ENCODE assay signal across 8 cellular contexts in the genomic region with DNA sequence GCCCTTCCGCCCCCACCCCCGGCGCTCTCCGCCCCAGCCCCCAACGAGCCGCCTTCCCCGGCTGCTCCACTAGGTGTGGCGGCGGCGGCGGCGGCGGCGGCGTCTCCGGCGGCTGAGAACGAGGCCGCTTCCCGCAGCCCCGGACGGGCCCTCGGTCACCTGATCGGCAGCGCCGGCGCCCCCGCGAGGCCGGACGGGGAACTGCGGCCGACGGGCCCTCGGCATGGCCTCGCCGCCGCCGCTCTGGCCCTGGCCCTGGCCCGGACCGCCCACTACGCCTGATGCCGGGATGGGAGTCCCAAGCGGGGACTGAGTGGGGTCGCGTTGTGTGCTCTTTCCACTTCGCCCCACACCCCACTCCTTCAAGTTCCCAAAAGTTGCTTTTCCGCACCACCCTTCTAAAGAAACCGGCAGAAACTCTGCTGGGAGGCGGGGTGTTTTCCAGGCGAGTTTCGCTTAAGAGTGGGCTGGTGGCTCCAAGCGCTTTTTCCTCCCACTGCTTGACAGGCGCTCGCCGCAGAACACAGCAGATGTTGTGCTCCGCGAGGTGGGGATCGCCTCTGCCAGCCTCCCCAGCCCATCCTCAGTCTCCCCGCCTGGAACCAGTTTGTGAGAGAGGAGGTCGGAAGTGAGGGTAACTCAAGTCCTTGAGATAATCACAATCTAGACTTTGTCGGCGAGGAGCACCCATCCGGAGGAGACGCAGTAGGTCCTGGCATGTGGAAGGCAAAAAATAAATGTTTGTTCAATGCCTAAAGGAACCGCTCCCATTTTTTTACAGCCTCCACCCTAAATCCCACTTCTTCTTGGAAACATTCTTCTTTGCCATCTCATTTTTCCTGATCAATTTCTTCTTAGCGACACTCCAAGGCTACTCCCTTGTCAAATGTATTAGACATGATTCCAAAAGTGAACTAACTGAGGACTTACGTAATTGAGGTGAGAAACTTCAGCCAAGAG. TPM values are rescaled to one million over a fixed set of nuclear protein-coding genes. Genes with fewer than 3 reads are reported as not detected.
DNase-seq lines count a peak whose midpoint lies in the region; ATAC-seq, FAIRE-seq and TF ChIP-seq lines count a peak whose summit lies in the region.

A gene with protein sequence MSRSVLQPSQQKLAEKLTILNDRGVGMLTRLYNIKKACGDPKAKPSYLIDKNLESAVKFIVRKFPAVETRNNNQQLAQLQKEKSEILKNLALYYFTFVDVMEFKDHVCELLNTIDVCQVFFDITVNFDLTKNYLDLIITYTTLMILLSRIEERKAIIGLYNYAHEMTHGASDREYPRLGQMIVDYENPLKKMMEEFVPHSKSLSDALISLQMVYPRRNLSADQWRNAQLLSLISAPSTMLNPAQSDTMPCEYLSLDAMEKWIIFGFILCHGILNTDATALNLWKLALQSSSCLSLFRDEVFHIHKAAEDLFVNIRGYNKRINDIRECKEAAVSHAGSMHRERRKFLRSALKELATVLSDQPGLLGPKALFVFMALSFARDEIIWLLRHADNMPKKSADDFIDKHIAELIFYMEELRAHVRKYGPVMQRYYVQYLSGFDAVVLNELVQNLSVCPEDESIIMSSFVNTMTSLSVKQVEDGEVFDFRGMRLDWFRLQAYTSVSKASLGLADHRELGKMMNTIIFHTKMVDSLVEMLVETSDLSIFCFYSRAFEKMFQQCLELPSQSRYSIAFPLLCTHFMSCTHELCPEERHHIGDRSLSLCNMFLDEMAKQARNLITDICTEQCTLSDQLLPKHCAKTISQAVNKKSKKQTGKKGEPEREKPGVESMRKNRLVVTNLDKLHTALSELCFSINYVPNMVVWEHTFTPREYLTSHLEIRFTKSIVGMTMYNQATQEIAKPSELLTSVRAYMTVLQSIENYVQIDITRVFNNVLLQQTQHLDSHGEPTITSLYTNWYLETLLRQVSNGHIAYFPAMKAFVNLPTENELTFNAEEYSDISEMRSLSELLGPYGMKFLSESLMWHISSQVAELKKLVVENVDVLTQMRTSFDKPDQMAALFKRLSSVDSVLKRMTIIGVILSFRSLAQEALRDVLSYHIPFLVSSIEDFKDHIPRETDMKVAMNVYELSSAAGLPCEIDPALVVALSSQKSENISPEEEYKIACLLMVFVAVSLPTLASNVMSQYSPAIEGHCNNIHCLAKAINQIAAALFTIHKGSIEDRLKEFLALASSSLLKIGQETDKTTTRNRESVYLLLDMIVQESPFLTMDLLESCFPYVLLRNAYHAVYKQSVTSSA (minus strand): TSS at position 117 of the 960 bp plus-strand sequence. CDS start 358 bp downstream, outside the sequence.

- ATAC-seq in GM19463 (IDR thresholded peaks at IDR 0.05; ENCODE audit: unreplicated experiment): peak; percentile 73
- ATAC-seq in naive B cell (ENCODE audit: low read depth in 2 of 2): peak; percentile 79 to 84

- H3K27me3 Mint-ChIP-seq in naive B cell: peaks cover 31 to 58% (median 42%) of the 10 kb centered on the region in 3 donors

- H3K4me3 ChIP-seq in HL-60 (replicated peaks; ENCODE audit: insufficient read depth, low read length): peak within 1 kb of the TSS; percentile 18

- no peak for TF ChIP-seq CTCF in HL-60 (IDR thresholded peaks at IDR 0.05; ENCODE audit: insufficient read depth, low read length)

- H3K36me3 Mint-ChIP-seq in naive B cell: peaks cover 0 to 19% of the 10 kb centered on the region in 2 donors

- H3K27me3 ChIP-seq in HL-60 (ENCODE audit: insufficient read depth, poor library complexity, severe bottlenecking): peaks cover 55% of the 10 kb centered on the region

- H3K4me3 Mint-ChIP-seq in naive B cell: peak within 1 kb of the TSS; percentile 57 to 81 (median 67)

- FAIRE-seq in RCC 7860 (lab: Jason Lieb, UNC): no peak

- peak; percentile 45 for DNase-seq in CMK (ENCODE audit: low read depth)
- peak in 1 of 2 experiments; percentile 58 for DNase-seq in HL-60 (ENCODE audit: low read depth in 1 of 2, low spot score in 1 of 2)
- DNase-seq in RCC 7860 (ENCODE audit: low spot score): peak; percentile 73
- DNase-seq in activated effector memory CD4-positive, alpha-beta T cell treated with Interleukin-2 at 50 U/mL for 16 hours: peak; percentile 74
- DNase-seq in fibroblast of peridontal ligament (ENCODE audit: extremely low read depth): peak; percentile 70
- DNase-seq in naive B cell: peak; percentile 46
- DNase-seq in stimulated activated CD8-positive, alpha-beta memory T cell treated with anti-CD3 and anti-CD28 coated beads, Interleukin-7, amount 100 ng/mL, for 48 hours (ENCODE audit: extremely low read depth in 1 of 2, low read depth in 1 of 2): peak; percentile 64 to 66

- H3K4me1 Mint-ChIP-seq in naive B cell: peaks cover 14 to 32% (median 16%) of the 10 kb centered on the region in 3 donors

- H3K9me3 Mint-ChIP-seq in naive B cell: peaks cover 0 to 20% (median 8%) of the 10 kb centered on the region in 7 donors

- peak within 1 kb of the TSS in 1 of 6 donors; percentile 67 for H3K27ac Mint-ChIP-seq in naive B cell

- H3K27ac ChIP-seq in HL-60 (replicated peaks): no peak within 1 kb of the TSS

RNA-seq across cellular contexts. Expression of the gene that starts here (rescaled TPM):
- polyA plus RNA-seq in naive B cell (ENCODE audit: low read depth in 6 of 6): 1 to 10 TPM in 1 of 6 donors, under 1 TPM in 1, not detected in 4; 0.19 to 1.0 TPM
